In the genomic region with DNA sequence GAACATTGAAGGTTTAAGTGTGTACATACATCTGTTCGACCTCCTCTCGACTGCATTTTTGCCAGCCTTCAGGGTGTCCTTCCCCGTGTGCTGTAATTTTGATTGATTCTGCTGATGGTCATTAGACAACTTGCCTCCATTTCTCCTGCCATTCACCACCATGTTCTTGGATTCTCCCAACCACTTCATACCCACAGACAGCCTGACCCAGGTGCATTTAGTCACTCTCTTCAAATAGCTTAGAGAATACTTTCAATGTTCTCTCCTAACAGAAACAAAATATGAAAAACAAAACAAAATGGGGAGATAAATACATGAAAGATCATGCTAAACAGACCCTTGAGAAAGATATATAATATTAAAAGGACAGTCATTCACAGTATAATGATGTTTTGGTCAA, we compare ENCODE assay signal across 1 cellular context.
TF ChIP-seq lines count a peak whose summit lies in the region.

No MANE protein-coding gene starts in this region.

TF ChIP-seq in WTC11, 78 proteins besides CTCF, POLR2A, EP300 and RAD21 (continued from another document):
- TF ChIP-seq, protein P1, sequence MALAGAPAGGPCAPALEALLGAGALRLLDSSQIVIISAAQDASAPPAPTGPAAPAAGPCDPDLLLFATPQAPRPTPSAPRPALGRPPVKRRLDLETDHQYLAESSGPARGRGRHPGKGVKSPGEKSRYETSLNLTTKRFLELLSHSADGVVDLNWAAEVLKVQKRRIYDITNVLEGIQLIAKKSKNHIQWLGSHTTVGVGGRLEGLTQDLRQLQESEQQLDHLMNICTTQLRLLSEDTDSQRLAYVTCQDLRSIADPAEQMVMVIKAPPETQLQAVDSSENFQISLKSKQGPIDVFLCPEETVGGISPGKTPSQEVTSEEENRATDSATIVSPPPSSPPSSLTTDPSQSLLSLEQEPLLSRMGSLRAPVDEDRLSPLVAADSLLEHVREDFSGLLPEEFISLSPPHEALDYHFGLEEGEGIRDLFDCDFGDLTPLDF (CRISPR knock-in tag; IDR thresholded peaks at IDR 0.05) = no peak
TF ChIP-seq in WTC11: peak in this region for 0.
